Comparison of ENCODE assay signal across 30 cellular contexts in the genomic region with DNA sequence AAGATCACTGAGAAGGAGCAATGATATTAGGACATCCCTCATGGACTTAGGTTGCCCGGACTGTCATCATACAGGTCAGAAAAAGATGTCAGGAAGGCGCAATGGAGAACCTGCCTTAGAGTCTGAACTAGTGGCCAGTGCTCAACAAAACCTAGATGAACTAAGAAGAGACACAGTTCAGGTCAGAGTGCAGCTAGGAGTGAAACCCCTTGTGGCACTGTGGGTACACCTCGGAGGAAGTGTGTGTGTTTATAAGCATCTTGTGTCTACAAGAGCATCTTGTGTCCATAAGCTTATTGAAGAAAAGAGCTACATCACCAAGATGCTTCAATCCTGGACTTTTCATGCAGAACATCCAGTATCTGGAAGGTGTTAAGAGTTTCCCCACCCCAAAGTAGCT.
"Had no signal": no experiment of that assay in that cellular context is flagged by ENCODE, and none has a peak within 500 bp of the region (broad histone marks: within the 10 kb centered on the region; RNA-seq: fewer than 3 reads in every experiment).

No MANE protein-coding gene starts in this region.

- DNase-seq: activated B cell treated with CpG ODN at 0.5 μM for 24 hours; activated CD4-positive, alpha-beta memory T cell treated with anti-CD3 and anti-CD28 coated beads for 36 hours; activated CD4-positive, alpha-beta T cell treated with anti-CD3 and anti-CD28 coated beads for 4 hours; activated CD4-positive, alpha-beta T cell treated with anti-CD3 and anti-CD28 coated beads, Interleukin-2, amount 10 ng/mL, durations not matched to agents 24 days and 14 days; activated CD4-positive, alpha-beta T cell treated with anti-CD3 and anti-CD28 coated beads, Interleukin-2, amount 50 U/mL, for 1 hour; activated CD4-positive, alpha-beta T cell treated with anti-CD3 and anti-CD28 coated beads, Interleukin-2, amount 50 U/mL, for 4 hours; activated CD4-positive, CD25-positive, alpha-beta regulatory T cell treated with anti-CD3 and anti-CD28 coated beads, Interleukin-2, amount 50 U/mL, for 72 hours; activated CD8-positive, alpha-beta memory T cell treated with anti-CD3 and anti-CD28 coated beads, Interleukin-2, amount 50 U/mL, for 4 hours; activated CD8-positive, alpha-beta T cell treated with anti-CD3 and anti-CD28 coated beads for 36 hours; activated effector memory CD4-positive, alpha-beta T cell treated with anti-CD3 and anti-CD28 coated beads, Interleukin-2, amount 50 U/mL, for 16 hours; activated gamma-delta T cell treated with Interleukin-2 at 50 U/mL for 16 hours; activated naive CD4-positive, alpha-beta T cell; activated naive CD4-positive, alpha-beta T cell treated with anti-CD3 and anti-CD28 coated beads for 36 hours; activated naive CD4-positive, alpha-beta T cell treated with anti-CD3 and anti-CD28 coated beads, Interleukin-2, amount 50 U/mL, for 16 hours; activated naive CD8-positive, alpha-beta T cell treated with anti-CD3 and anti-CD28 coated beads for 36 hours; activated T-cell treated with anti-CD3 and anti-CD28 coated beads for 4 hours; activated T-cell treated with anti-CD3 and anti-CD28 coated beads, Interleukin-2, amount 50 U/mL, for 1 hour; activated T-cell treated with anti-CD3 and anti-CD28 coated beads, Interleukin-2, amount 50 U/mL, for 4 hours; activated T-cell treated with anti-CD3 and anti-CD28 coated beads, Interleukin-2, amount 50 U/mL, for 72 hours; amygdala; anterior cingulate cortex; caudate nucleus; cerebellar nuclear complex; T-helper 2 cell; T-helper 9 cell had no signal

- H3K4me3 ChIP-seq: ascending aorta, cardiac muscle cell had no signal

- H3K4me1 ChIP-seq: ascending aorta had no signal

- H3K36me3 ChIP-seq: ascending aorta, cardiac muscle cell had no signal

- H3K27me3 ChIP-seq: ascending aorta, cardiac muscle cell had no signal

- H3K9me3 ChIP-seq: ascending aorta had no signal

- H3K27ac ChIP-seq: ascending aorta, cardiac muscle cell, VCaP had no signal

- FAIRE-seq: bronchial epithelial cell, TTC549 had no signal
